22 cellular contexts compared by ENCODE assay signal in the genomic region with DNA sequence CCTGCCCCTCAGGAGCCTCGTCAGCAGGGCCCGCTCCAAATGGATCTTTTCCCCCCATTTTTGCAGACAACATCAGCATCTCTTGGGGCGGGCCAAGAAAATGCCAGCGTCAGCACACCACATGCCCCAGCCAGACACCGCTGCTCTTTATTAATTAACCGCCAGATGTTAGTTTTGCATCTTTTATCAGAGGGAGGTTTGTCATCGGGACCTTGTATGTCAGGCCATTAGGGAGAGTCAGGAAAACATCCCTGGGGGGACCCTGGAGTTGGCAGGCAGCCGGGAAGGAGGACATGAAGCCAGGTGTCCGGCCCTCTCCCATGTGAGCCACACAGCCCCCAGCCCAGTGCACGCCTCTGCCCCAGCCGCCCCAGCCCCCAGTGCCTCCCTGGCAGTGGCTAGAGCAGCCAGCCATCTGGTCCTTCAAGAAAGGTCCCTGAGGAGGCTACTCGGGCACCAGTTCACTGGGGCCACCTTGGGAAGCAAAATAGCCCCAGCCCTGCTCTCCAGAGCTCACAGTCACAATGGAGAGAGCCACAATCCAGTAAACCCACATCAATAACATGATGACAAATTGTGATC. TPM values are rescaled to one million over a fixed set of nuclear protein-coding genes. Genes with fewer than 3 reads are reported as not detected.
"Had no signal": no experiment of that assay in that cellular context is flagged by ENCODE, and none has a peak within 500 bp of the region (broad histone marks: within the 10 kb centered on the region; RNA-seq: fewer than 3 reads in every experiment).

No MANE protein-coding gene starts in this region.

- H3K36me3 Mint-ChIP-seq: activated CD4-positive, alpha-beta memory T cell treated with anti-CD3 and anti-CD28 coated beads for 36 hours; activated naive CD8-positive, alpha-beta T cell treated with anti-CD3 and anti-CD28 coated beads for 36 hours had no signal

- H3K27me3 ChIP-seq: breast epithelium, colonic mucosa, testis, uterus had no signal

- H3K4me3 ChIP-seq: breast epithelium, colonic mucosa, dorsolateral prefrontal cortex, lower lobe of right lung, mucosa of descending colon, testis, uterus had no signal

- DNase-seq: activated CD4-positive, alpha-beta memory T cell treated with anti-CD3 and anti-CD28 coated beads for 36 hours; activated CD4-positive, alpha-beta T cell treated with anti-CD3 and anti-CD28 coated beads for 48 hours; activated naive CD4-positive, alpha-beta T cell treated with Interleukin-2 at 50 U/mL for 16 hours; activated naive CD8-positive, alpha-beta T cell treated with anti-CD3 and anti-CD28 coated beads for 36 hours; activated T-cell treated with anti-CD3 and anti-CD28 coated beads, Interleukin-2, amount 50 U/mL, for 48 hours; colonic mucosa; dorsolateral prefrontal cortex; left colon; lower lobe of right lung; mesendoderm; mucosa of descending colon; small intestine; stimulated activated CD4-positive, alpha-beta T cell treated with anti-CD3 and anti-CD28 coated beads, Interleukin-15, amount 100 ng/mL, for 24 hours; stimulated activated naive CD4-positive, alpha-beta T cell; testis; trophoblast cell; uterus had no signal

- H3K36me3 ChIP-seq: breast epithelium, colonic mucosa, lower lobe of right lung, uterus had no signal

- H3K9me3 Mint-ChIP-seq: activated CD4-positive, alpha-beta memory T cell treated with anti-CD3 and anti-CD28 coated beads for 36 hours; activated naive CD8-positive, alpha-beta T cell treated with anti-CD3 and anti-CD28 coated beads for 36 hours; neural crest cell had no signal

- ATAC-seq: left colon, lower lobe of right lung, mucosa of descending colon, sciatic nerve had no signal

- H3K4me1 ChIP-seq: breast epithelium, colonic mucosa, lower lobe of right lung, testis, uterus had no signal

- H3K4me3 Mint-ChIP-seq: activated CD4-positive, alpha-beta memory T cell treated with anti-CD3 and anti-CD28 coated beads for 36 hours; activated naive CD8-positive, alpha-beta T cell treated with anti-CD3 and anti-CD28 coated beads for 36 hours; neural crest cell had no signal

- H3K9me3 ChIP-seq: breast epithelium, colonic mucosa, lower lobe of right lung, mucosa of descending colon, testis, uterus had no signal

- H3K4me1 Mint-ChIP-seq: activated naive CD8-positive, alpha-beta T cell treated with anti-CD3 and anti-CD28 coated beads for 36 hours; neural crest cell had no signal

- H3K27ac ChIP-seq: breast epithelium, colonic mucosa, dorsolateral prefrontal cortex, epithelial cell of prostate, lower lobe of right lung, testis, uterus had no signal

- H3K27ac Mint-ChIP-seq: activated CD4-positive, alpha-beta memory T cell treated with anti-CD3 and anti-CD28 coated beads for 36 hours; activated naive CD8-positive, alpha-beta T cell treated with anti-CD3 and anti-CD28 coated beads for 36 hours had no signal

RNA-seq across cellular contexts. Expression of a gene that starts 56.9 kb away (rescaled TPM):
- total RNA-seq: fibroblast of lung had no signal
